6 cellular contexts compared by ENCODE assay signal in genomic region chr3:112400317-112400716, GRCh38.
DNase-seq lines count a peak whose midpoint lies in the region; ATAC-seq and TF ChIP-seq lines count a peak whose summit lies in the region.
"Not testable (repeated sequence)": the region's sequence is repeated elsewhere in the genome, so short reads cannot be mapped to it uniquely, and the experiment has no call there.

No MANE protein-coding gene starts in this region.

- H3K4me3 ChIP-seq in GM23338 (peak overlapping the region; percentile 21), HUES64 (ENCODE audit: low read length) (0 out of 2 replicates have a peak overlapping the region, but pooled peaks have one; percentile 16)
- H3K4me3 ChIP-seq in iPS-18a (ENCODE audit: low read length), result not testable (repeated sequence)

- H3K27me3 Mint-ChIP-seq in GM23338 (ENCODE audit: insufficient read depth, low read depth, poor library complexity), result peaks cover 16% of the 10 kb centered on the region
- not testable (repeated sequence) for H3K27me3 Mint-ChIP-seq in activated naive CD4-positive, alpha-beta T cell treated with anti-CD3 and anti-CD28 coated beads, Interleukin-2, amount 50 U/mL, for 24 hours; nephron progenitor cell (ENCODE audit: low read depth, poor library complexity)

- H4K20me1 ChIP-seq in GM23338 (replicated peaks; ENCODE audit: insufficient read depth), result not testable (repeated sequence)

- H3K9me3 ChIP-seq in HUES64 (ENCODE audit: insufficient read depth, low read depth, low read length); iPS-18a (ENCODE audit: control insufficient read depth, low read depth, low read length): not testable (repeated sequence)

- peaks cover 63% of the 10 kb centered on the region for H3K4me1 Mint-ChIP-seq in GM23338
- H3K4me1 Mint-ChIP-seq in activated naive CD4-positive, alpha-beta T cell treated with anti-CD3 and anti-CD28 coated beads, Interleukin-2, amount 50 U/mL, for 24 hours, result not testable (repeated sequence)
- peaks cover 22% of the 10 kb centered on the region for H3K4me1 Mint-ChIP-seq in nephron progenitor cell

- not testable (repeated sequence) for H3F3A ChIP-seq in GM23338 (replicated peaks; ENCODE audit: low read depth)

- H3K4me2 ChIP-seq in GM23338, result peak overlapping the region; percentile 54

- DNase-seq in GM23338 (ENCODE audit: low spot score), result peak; percentile 56
- DNase-seq in epithelial cell of prostate (ENCODE audit: low read depth, low spot score); nephron progenitor cell: not testable (repeated sequence)

- not testable (repeated sequence) for H3K79me2 ChIP-seq in GM23338 (replicated peaks; ENCODE audit: insufficient read depth)

- H3K4me3 Mint-ChIP-seq in GM23338 (peak overlapping the region; percentile 35; the same call in 2 of the 3 replicates), nephron progenitor cell (peak overlapping the region; percentile 14)
- not testable (repeated sequence) for H3K4me3 Mint-ChIP-seq in activated naive CD4-positive, alpha-beta T cell treated with anti-CD3 and anti-CD28 coated beads, Interleukin-2, amount 50 U/mL, for 24 hours

- H3K9ac ChIP-seq in HUES64 (ENCODE audit: low read depth, low read length), result peak overlapping the region; percentile 74
- peak overlapping the region; percentile 63 for H3K9ac ChIP-seq in iPS-18a (ENCODE audit: low read length)

- H3K27me3 ChIP-seq in GM23338 (ENCODE audit: insufficient read depth); HUES64 (ENCODE audit: insufficient read depth, low read length); iPS-18a (ENCODE audit: control insufficient read depth, insufficient read depth, low read length): not testable (repeated sequence)

- TF ChIP-seq CTCF in GM23338 (conservative IDR thresholded peaks at IDR 0.05; ENCODE audit: low read depth in 2 of 2); nephron progenitor cell (IDR thresholded peaks at IDR 0.05): not testable (repeated sequence)

- not testable (repeated sequence) for H3K36me3 ChIP-seq in GM23338 (ENCODE audit: insufficient read depth); HUES64 (ENCODE audit: insufficient read depth, low read length); iPS-18a (ENCODE audit: control insufficient read depth, low read depth, low read length)

- H3K9me2 ChIP-seq in GM23338 (ENCODE audit: insufficient read depth), result not testable (repeated sequence)

- H2AFZ ChIP-seq in GM23338, result not testable (repeated sequence)

- peak overlapping the region; percentile 96 for H3K27ac Mint-ChIP-seq in GM23338
- H3K27ac Mint-ChIP-seq in activated naive CD4-positive, alpha-beta T cell treated with anti-CD3 and anti-CD28 coated beads, Interleukin-2, amount 50 U/mL, for 24 hours, result peak overlapping the region; percentile 41
- peak overlapping the region; percentile 66 for H3K27ac Mint-ChIP-seq in nephron progenitor cell

- WGBS in HUES64, result 4% methylated on average over 5 of the region's 5 CpGs

- H3K27ac ChIP-seq in GM23338 (ENCODE audit: low read depth) (peak overlapping the region; percentile 99), HUES64 (ENCODE audit: low read depth, low read length) (peak overlapping the region; percentile 92), epithelial cell of prostate (peak overlapping the region; percentile 72), iPS-18a (ENCODE audit: low read length) (peak overlapping the region; percentile 93)

- H3K9me3 Mint-ChIP-seq in GM23338; activated naive CD4-positive, alpha-beta T cell treated with anti-CD3 and anti-CD28 coated beads, Interleukin-2, amount 50 U/mL, for 24 hours; nephron progenitor cell: not testable (repeated sequence)

- not testable (repeated sequence) for ATAC-seq in GM23338

- peaks cover 56% of the 10 kb centered on the region for H3K4me1 ChIP-seq in GM23338 (ENCODE audit: insufficient read depth)
- H3K4me1 ChIP-seq in HUES64 (ENCODE audit: insufficient read depth, low read length), result peaks cover 60% of the 10 kb centered on the region
- peaks cover 60% of the 10 kb centered on the region for H3K4me1 ChIP-seq in iPS-18a (ENCODE audit: control insufficient read depth, low read depth, low read length)

- not testable (repeated sequence) for H3K36me3 Mint-ChIP-seq in GM23338 (ENCODE audit: low read depth); activated naive CD4-positive, alpha-beta T cell treated with anti-CD3 and anti-CD28 coated beads, Interleukin-2, amount 50 U/mL, for 24 hours; nephron progenitor cell (ENCODE audit: low read depth)

TF ChIP-seq in GM23338, 12 proteins besides CTCF, POLR2A, EP300 and RAD21:
- TF ChIP-seq POLR2AphosphoS5 (IDR thresholded peaks at IDR 0.05; ENCODE audit: low read depth), result peak; percentile 41
TF ChIP-seq in GM23338: peak in this region for 1; not testable (repeated sequence) for 11.

Comparison
In these comparisons a context has a peak if more than half of its experiments do, and no peak if none do; other contexts are left out.
1. H3K27ac Mint-ChIP-seq: peak in every context shown above with its lines; median percentile 96 in GM23338; 66 in nephron progenitor cell; 41 in activated naive CD4-positive, alpha-beta T cell treated with anti-CD3 and anti-CD28 coated beads, Interleukin-2, amount 50 U/mL, for 24 hours.